Comparison of ENCODE assay signal across 19 cellular contexts in genomic region chrY:19268376-19268775, GRCh38.
A peak's percentile ranks its signal among the peaks of the same experiment; 100 is the strongest.
DNase-seq lines count a peak whose midpoint lies in the region; ATAC-seq and TF ChIP-seq lines count a peak whose summit lies in the region.
"Had no signal": no experiment of that assay in that cellular context is flagged by ENCODE, and none has a peak within 500 bp of the region (broad histone marks: within the 10 kb centered on the region; RNA-seq: fewer than 3 reads in every experiment).

No MANE protein-coding gene starts in this region.

- DNase-seq in LoVo (ENCODE audit: low spot score) (peak; percentile 61), foreskin keratinocyte (peak; percentile 90 to 93), CD14-positive monocyte (ENCODE audit: low spot score) (no peak), nephron progenitor cell (no peak), islet precursor cell (no peak), NCI-H2196 treated with DMSO at 0.1 percent for 48 hours (lab: John Stamatoyannopoulos, UW; ENCODE audit: unreplicated experiment) (no peak)
- DNase-seq: 8988T; ACHN; CD4-positive, alpha-beta T cell; DMS153; DMS79 treated with DMSO at 0.1 percent for 48 hours; EL; GDM1; HCEC 1CT; HFFc6 had no signal

- H3K9me3 Mint-ChIP-seq in CD14-positive monocyte = peaks cover 0 to 2% (median 0%) of the 10 kb centered on the region in 7 donors
- no peaks in the 10 kb centered on the region for H3K9me3 Mint-ChIP-seq in nephron progenitor cell
- H3K9me3 Mint-ChIP-seq: CD4-positive, alpha-beta T cell; HFFc6 had no signal

- H3K27ac ChIP-seq in 22Rv1 = peak overlapping the region; percentile 84
- peak overlapping the region; percentile 42; the same call in 1 of the 2 replicates for H3K27ac ChIP-seq in VCaP
- no peak overlapping the region for H3K27ac ChIP-seq in foreskin keratinocyte
- H3K27ac ChIP-seq: BLaER1 treated with 17β-estradiol and CSF1 and Interleukin-3, amounts not matched to agents 10 nM and 100 nM had no signal

- H3K27ac Mint-ChIP-seq in CD14-positive monocyte (no peak overlapping the region), nephron progenitor cell (no peak overlapping the region)
- H3K27ac Mint-ChIP-seq: CD4-positive, alpha-beta T cell; HFFc6 had no signal

- no peaks in the 10 kb centered on the region for H3K27me3 ChIP-seq in foreskin keratinocyte
- H3K27me3 ChIP-seq: BLaER1 treated with 17β-estradiol and CSF1 and Interleukin-3, amounts not matched to agents 10 nM and 100 nM had no signal

- H3K27me3 Mint-ChIP-seq in CD14-positive monocyte (ENCODE audit: low read depth in 3 of 3) = no peaks in the 10 kb centered on the region
- H3K27me3 Mint-ChIP-seq in nephron progenitor cell (ENCODE audit: low read depth, poor library complexity) = no peaks in the 10 kb centered on the region
- H3K27me3 Mint-ChIP-seq: CD4-positive, alpha-beta T cell had no signal

- H3K36me3 Mint-ChIP-seq in CD14-positive monocyte (no peaks in the 10 kb centered on the region), nephron progenitor cell (ENCODE audit: low read depth) (no peaks in the 10 kb centered on the region)

- H3K4me3 Mint-ChIP-seq in CD14-positive monocyte (no peak overlapping the region), nephron progenitor cell (no peak overlapping the region)
- H3K4me3 Mint-ChIP-seq: CD4-positive, alpha-beta T cell; HFFc6 had no signal

- H3K4me1 Mint-ChIP-seq in CD14-positive monocyte (no peaks in the 10 kb centered on the region), nephron progenitor cell (no peaks in the 10 kb centered on the region)

- TF ChIP-seq CTCF in 22Rv1 (IDR thresholded peaks at IDR 0.05) (no peak), VCaP (conservative IDR thresholded peaks at IDR 0.05) (no peak), foreskin keratinocyte (conservative IDR thresholded peaks at IDR 0.05) (no peak), CD14-positive monocyte (IDR thresholded peaks at IDR 0.05) (no peak), nephron progenitor cell (IDR thresholded peaks at IDR 0.05) (no peak)

- ATAC-seq in foreskin keratinocyte = peak; percentile 88
- ATAC-seq: HepG2 had no signal

- no peaks in the 10 kb centered on the region for H3K4me1 ChIP-seq in foreskin keratinocyte
- H3K4me1 ChIP-seq: BLaER1 treated with 17β-estradiol and CSF1 and Interleukin-3, amounts not matched to agents 10 nM and 100 nM had no signal

- intact Hi-C loops in CD14-positive monocyte (cut with micrococcal nuclease) = no loop called here

Comparison
In these comparisons a context has a peak if more than half of its experiments do, and no peak if none do; other contexts are left out.
1. DNase-seq: peak in LoVo (single experiment) and foreskin keratinocyte (2 of 2); none in CD14-positive monocyte (single experiment), nephron progenitor cell (single experiment), islet precursor cell (single experiment) and NCI-H2196 treated with DMSO at 0.1 percent for 48 hours (single experiment).